In the genomic region with DNA sequence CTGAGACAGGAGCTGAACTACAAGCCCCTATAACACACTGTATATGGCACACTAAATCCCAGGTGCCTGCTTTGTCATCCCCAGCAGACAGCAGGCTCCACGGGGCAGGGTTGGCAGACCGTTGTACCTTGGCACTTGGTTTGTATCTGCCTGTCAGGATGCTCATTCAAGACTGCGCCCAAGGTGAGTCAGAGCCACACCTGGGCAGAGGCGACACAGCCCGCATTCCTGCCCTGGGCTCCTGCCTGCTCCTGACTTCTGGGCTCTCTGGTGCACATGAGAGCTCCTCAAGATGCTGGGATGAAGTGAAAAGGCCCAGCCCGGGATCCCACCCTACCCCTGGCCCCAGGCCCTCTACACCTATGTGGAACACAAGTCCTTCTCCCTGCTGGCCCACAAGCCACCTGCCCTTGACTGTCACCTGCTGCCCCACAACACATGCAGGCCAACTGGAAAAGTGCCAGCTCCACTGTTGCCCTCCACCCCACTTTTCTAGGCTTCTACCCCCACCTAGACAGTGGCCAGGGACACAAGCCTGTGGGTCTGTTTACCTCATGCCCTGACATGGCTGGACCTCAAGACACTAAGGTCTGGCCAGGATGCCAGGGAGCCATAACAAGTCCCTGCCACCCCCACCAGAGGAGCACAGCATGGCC, we compare ENCODE assay signal across 8 cellular contexts. TPM values are rescaled to one million over a fixed set of nuclear protein-coding genes. Genes with fewer than 3 reads are reported as not detected.
DNase-seq lines count a peak whose midpoint lies in the region; ATAC-seq, FAIRE-seq and TF ChIP-seq lines count a peak whose summit lies in the region.

No MANE protein-coding gene starts in this region.

- H3K27me3 ChIP-seq in left ventricle myocardium inferior (ENCODE audit: low read depth) (no peaks in the 10 kb centered on the region), muscle layer of colon (ENCODE audit: control insufficient read depth in 1 of 2, insufficient read depth in 2 of 2, low read length in 2 of 2) (no peaks in the 10 kb centered on the region), GM23248 (replicated peaks; ENCODE audit: insufficient read depth) (no peaks in the 10 kb centered on the region)

- H3K4me1 ChIP-seq in left ventricle myocardium inferior, result peaks cover 100% of the 10 kb centered on the region
- peaks cover 98% of the 10 kb centered on the region for H3K4me1 ChIP-seq in muscle layer of colon (ENCODE audit: insufficient read depth, low read length)
- peaks cover 53% of the 10 kb centered on the region for H3K4me1 ChIP-seq in GM23248 (ENCODE audit: insufficient read depth)

- H3K9me3 Mint-ChIP-seq in brain, result no peaks in the 10 kb centered on the region

- intact Hi-C loops in left ventricle myocardium inferior (cut with micrococcal nuclease), result no loop called here
- intact Hi-C loops in left cardiac atrium (cut with DNase I), result loop anchor here in 1 of 2 donors (5.0 kb wide), 1 partner anchor 42 kb away; no protein-coding TSS in a partner anchor

- no peaks in the 10 kb centered on the region for H3K9me2 ChIP-seq in GM23248 (ENCODE audit: insufficient read depth)

- H3K27ac Mint-ChIP-seq in brain, result peak overlapping the region; percentile 54 to 99 (median 97)

- H3K4me3 Mint-ChIP-seq in brain, result peak overlapping the region in 1 of 5 experiments; percentile 51

- H3K9ac ChIP-seq in muscle layer of colon (ENCODE audit: low read length) (no peak overlapping the region), GM23248 (no peak overlapping the region)

- no peaks in the 10 kb centered on the region for H3K27me3 Mint-ChIP-seq in brain

- peaks cover 8% of the 10 kb centered on the region; the same call in 1 of the 2 replicates for H3F3A ChIP-seq in GM23248 (ENCODE audit: insufficient read depth)

- H3K79me2 ChIP-seq in GM23248 (ENCODE audit: insufficient read depth), result peaks cover 97% of the 10 kb centered on the region

- no peak for DNase-seq in left ventricle myocardium inferior
- DNase-seq in left cardiac atrium, result no peak
- DNase-seq in urothelium cell line (ENCODE audit: low spot score), result peak; percentile 55
- DNase-seq in GM23248, result no peak
- DNase-seq in HuH-7.5 (ENCODE audit: low spot score), result no peak

- peaks cover 6% of the 10 kb centered on the region for H3K36me3 Mint-ChIP-seq in brain

- H3K27ac ChIP-seq in left ventricle myocardium inferior (replicated peaks), result peak overlapping the region; percentile 100
- peak overlapping the region; percentile 95 for H3K27ac ChIP-seq in muscle layer of colon (ENCODE audit: low read depth, low read length)
- no peak overlapping the region for H3K27ac ChIP-seq in GM23248

- TF ChIP-seq CTCF in left ventricle myocardium inferior (IDR thresholded peaks at IDR 0.05; ENCODE audit: borderline replicate concordance) (no peak), brain (conservative IDR thresholded peaks at IDR 0.05) (no peak)

- H3K9me3 ChIP-seq in left ventricle myocardium inferior (replicated peaks) (no peaks in the 10 kb centered on the region), muscle layer of colon (ENCODE audit: low read length) (no peaks in the 10 kb centered on the region), GM23248 (ENCODE audit: low read depth) (no peaks in the 10 kb centered on the region)

- no peak overlapping the region for H2AFZ ChIP-seq in GM23248

- in situ Hi-C loops in GM23248 (cut with MboI), result no loop called here

- WGBS in GM23248 (ENCODE audit: low coverage in 1 of 2, low lambda C conversion rate in 2 of 2, missing lambda C conversion rate in 2 of 2), 2 experiments, result 83 to 85% methylated on average over 6 of the region's 6 CpGs

- peaks cover 27% of the 10 kb centered on the region for H4K20me1 ChIP-seq in GM23248 (ENCODE audit: insufficient read depth)

- peak; percentile 23 for FAIRE-seq in urothelium cell line (lab: Jason Lieb, UNC)

- H3K4me3 ChIP-seq in left ventricle myocardium inferior, result no peak overlapping the region
- no peak overlapping the region for H3K4me3 ChIP-seq in muscle layer of colon (ENCODE audit: low read depth in 1 of 2, low read length in 2 of 2)
- no peak overlapping the region for H3K4me3 ChIP-seq in GM23248

- H3K4me1 Mint-ChIP-seq in brain, result peaks cover 98% of the 10 kb centered on the region

- no peak overlapping the region for H3K4me2 ChIP-seq in GM23248 (ENCODE audit: unreplicated experiment)

- no peaks in the 10 kb centered on the region for H3K36me3 ChIP-seq in left ventricle myocardium inferior
- peaks cover 1% of the 10 kb centered on the region for H3K36me3 ChIP-seq in muscle layer of colon (ENCODE audit: insufficient read depth, low read length)
- no peaks in the 10 kb centered on the region for H3K36me3 ChIP-seq in GM23248 (ENCODE audit: low read depth)

- no peak for ATAC-seq in left cardiac atrium
- no peak for ATAC-seq in GM18520 (IDR thresholded peaks at IDR 0.05; ENCODE audit: unreplicated experiment)

RNA-seq across cellular contexts. Expression of gene PNMA1, which starts 30.8 kb away (rescaled TPM):
- total RNA-seq in left ventricle myocardium inferior, result 19.2 TPM
- total RNA-seq in left cardiac atrium, result 10 to 100 TPM; 25.9 to 29.6 TPM
- polyA plus RNA-seq in brain (ENCODE audit: insufficient read depth, low read depth, low replicate concordance), result 135 TPM
- 14.2 and 18.2 TPM in 2 replicates for total RNA-seq in GM23248 (2014; rRNA removed; shearing (Covaris generic))
- polyA plus RNA-seq in GM23248 (2016; fragmentation: Nextera tagmentation; extraction: Ambion mirVana), result 64.7 and 67.7 TPM in 2 replicates
